32 cellular contexts compared by ENCODE assay signal in genomic region chr21:32543975-32544374, GRCh38.
"Had no signal": no experiment of that assay in that cellular context is flagged by ENCODE, and none has a peak within 500 bp of the region (broad histone marks: within the 10 kb centered on the region; RNA-seq: fewer than 3 reads in every experiment).

No MANE protein-coding gene starts in this region.

- H3K36me3 ChIP-seq: ascending aorta, breast epithelium, cardiac muscle cell, colonic mucosa, WERI-Rb-1 had no signal

- H3K4me3 ChIP-seq: ascending aorta, breast epithelium, cardiac muscle cell, colonic mucosa, dorsolateral prefrontal cortex had no signal

- H3K4me3 Mint-ChIP-seq: activated B cell treated with CpG ODN at 0.5 μM for 24 hours; activated CD4-positive, alpha-beta memory T cell treated with anti-CD3 and anti-CD28 coated beads, Interleukin-2, amount 10 ng/mL, durations not matched to agents 7 days and 5 days; activated CD4-positive, alpha-beta T cell treated with anti-CD3 and anti-CD28 coated beads, Interleukin-2, amount 10 ng/mL, durations not matched to agents 7 days and 5 days; activated naive CD4-positive, alpha-beta T cell treated with anti-CD3 and anti-CD28 coated beads, Interleukin-2, amount 10 ng/mL, durations not matched to agents 7 days and 5 days; activated naive CD8-positive, alpha-beta T cell treated with anti-CD3 and anti-CD28 coated beads, Interleukin-2, amount 10 ng/mL, durations not matched to agents 7 days and 5 days; activated T-cell treated with anti-CD3 and anti-CD28 coated beads, Interleukin-2, amount 50 U/mL, for 24 hours; activated T-cell treated with anti-CD3 and anti-CD28 coated beads, Interleukin-2, amount 50 U/mL, for 72 hours; brain; endodermal cell; T-cell; T-helper 1 cell treated with Interleukin-12 subunit alpha and Interleukin-12 subunit beta and Interleukin-4 antibody, amounts not matched to agents 30 μg/mL and 1 μg/mL, for 36 hours; T-helper 2 cell treated with Interferon-gamma antibody and Interleukin-4, amounts not matched to agents 5 μg/mL and 100 μg/mL, for 36 hours had no signal

- DNase-seq: activated B cell treated with CpG ODN at 0.5 μM for 24 hours; activated CD4-positive, alpha-beta memory T cell treated with anti-CD3 and anti-CD28 coated beads, Interleukin-2, amount 10 ng/mL, durations not matched to agents 7 days and 5 days; activated CD4-positive, alpha-beta T cell treated with anti-CD3 and anti-CD28 coated beads for 4 hours; activated CD4-positive, alpha-beta T cell treated with anti-CD3 and anti-CD28 coated beads, Interleukin-2, amount 10 ng/mL, durations not matched to agents 7 days and 5 days; activated CD4-positive, alpha-beta T cell treated with anti-CD3 and anti-CD28 coated beads, Interleukin-2, amount 50 U/mL, for 4 hours; activated CD4-positive, CD25-positive, alpha-beta regulatory T cell treated with anti-CD3 and anti-CD28 coated beads, Interleukin-2, amount 50 U/mL, for 72 hours; activated CD8-positive, alpha-beta memory T cell treated with anti-CD3 and anti-CD28 coated beads, Interleukin-2, amount 50 U/mL, for 48 hours; activated gamma-delta T cell; activated naive CD4-positive, alpha-beta T cell; activated naive CD4-positive, alpha-beta T cell treated with anti-CD3 and anti-CD28 coated beads, Interleukin-2, amount 10 ng/mL, durations not matched to agents 7 days and 5 days; activated naive CD8-positive, alpha-beta T cell treated with anti-CD3 and anti-CD28 coated beads, Interleukin-2, amount 10 ng/mL, durations not matched to agents 7 days and 5 days; activated T-cell treated with anti-CD3 and anti-CD28 coated beads for 4 hours; activated T-cell treated with anti-CD3 and anti-CD28 coated beads, Interleukin-2, amount 50 U/mL, for 24 hours; activated T-cell treated with anti-CD3 and anti-CD28 coated beads, Interleukin-2, amount 50 U/mL, for 72 hours; central memory CD4-positive, alpha-beta T cell; cerebellar nuclear complex; colonic mucosa; dorsolateral prefrontal cortex; effector memory CD4-positive, alpha-beta T cell; endodermal cell; foreskin fibroblast; head of caudate nucleus; T-cell; T1000; WERI-Rb-1 had no signal

- H3K27me3 Mint-ChIP-seq: activated CD4-positive, alpha-beta memory T cell treated with anti-CD3 and anti-CD28 coated beads, Interleukin-2, amount 10 ng/mL, durations not matched to agents 7 days and 5 days; activated CD4-positive, alpha-beta T cell treated with anti-CD3 and anti-CD28 coated beads, Interleukin-2, amount 10 ng/mL, durations not matched to agents 7 days and 5 days; activated naive CD4-positive, alpha-beta T cell treated with anti-CD3 and anti-CD28 coated beads, Interleukin-2, amount 10 ng/mL, durations not matched to agents 7 days and 5 days; activated naive CD8-positive, alpha-beta T cell treated with anti-CD3 and anti-CD28 coated beads, Interleukin-2, amount 10 ng/mL, durations not matched to agents 7 days and 5 days; activated T-cell treated with anti-CD3 and anti-CD28 coated beads, Interleukin-2, amount 50 U/mL, for 24 hours; brain; T-cell had no signal

- H3K27ac Mint-ChIP-seq: activated B cell treated with CpG ODN at 0.5 μM for 24 hours; activated CD4-positive, alpha-beta memory T cell treated with anti-CD3 and anti-CD28 coated beads, Interleukin-2, amount 10 ng/mL, durations not matched to agents 7 days and 5 days; activated CD4-positive, alpha-beta T cell treated with anti-CD3 and anti-CD28 coated beads, Interleukin-2, amount 10 ng/mL, durations not matched to agents 7 days and 5 days; activated naive CD4-positive, alpha-beta T cell treated with anti-CD3 and anti-CD28 coated beads, Interleukin-2, amount 10 ng/mL, durations not matched to agents 7 days and 5 days; activated naive CD4-positive, alpha-beta T cell treated with anti-CD3 and anti-CD28 coated beads, Interleukin-2, amount 50 U/mL, for 72 hours; activated naive CD8-positive, alpha-beta T cell treated with anti-CD3 and anti-CD28 coated beads, Interleukin-2, amount 10 ng/mL, durations not matched to agents 7 days and 5 days; activated T-cell treated with anti-CD3 and anti-CD28 coated beads, Interleukin-2, amount 50 U/mL, for 24 hours; activated T-cell treated with anti-CD3 and anti-CD28 coated beads, Interleukin-2, amount 50 U/mL, for 72 hours; brain; endodermal cell; T-cell; T-helper 1 cell treated with Interleukin-12 subunit alpha and Interleukin-12 subunit beta and Interleukin-4 antibody, amounts not matched to agents 30 μg/mL and 1 μg/mL, for 36 hours; T-helper 2 cell treated with Interferon-gamma antibody and Interleukin-4, amounts not matched to agents 5 μg/mL and 100 μg/mL, for 36 hours had no signal

- ATAC-seq: activated naive CD4-positive, alpha-beta T cell treated with anti-CD3 and anti-CD28 coated beads, Interleukin-2, amount 50 U/mL, for 72 hours; activated T-cell treated with anti-CD3 and anti-CD28 coated beads, Interleukin-2, amount 50 U/mL, for 72 hours; T-cell had no signal

- H3K27ac ChIP-seq: ascending aorta, breast epithelium, cardiac muscle cell, colonic mucosa, dorsolateral prefrontal cortex, WERI-Rb-1 had no signal

- H3K27me3 ChIP-seq: ascending aorta, breast epithelium, cardiac muscle cell, colonic mucosa, dorsolateral prefrontal cortex had no signal

- H3K4me1 ChIP-seq: ascending aorta, breast epithelium, colonic mucosa had no signal

- H3K36me3 Mint-ChIP-seq: activated naive CD4-positive, alpha-beta T cell treated with anti-CD3 and anti-CD28 coated beads, Interleukin-2, amount 10 ng/mL, durations not matched to agents 7 days and 5 days; activated naive CD4-positive, alpha-beta T cell treated with anti-CD3 and anti-CD28 coated beads, Interleukin-2, amount 50 U/mL, for 72 hours; activated naive CD8-positive, alpha-beta T cell treated with anti-CD3 and anti-CD28 coated beads, Interleukin-2, amount 10 ng/mL, durations not matched to agents 7 days and 5 days; brain had no signal

- H3K9me3 ChIP-seq: ascending aorta, breast epithelium, colonic mucosa had no signal

- H3K4me1 Mint-ChIP-seq: activated B cell treated with CpG ODN at 0.5 μM for 24 hours; activated CD4-positive, alpha-beta memory T cell treated with anti-CD3 and anti-CD28 coated beads, Interleukin-2, amount 10 ng/mL, durations not matched to agents 7 days and 5 days; activated naive CD4-positive, alpha-beta T cell treated with anti-CD3 and anti-CD28 coated beads, Interleukin-2, amount 10 ng/mL, durations not matched to agents 7 days and 5 days; brain; endodermal cell had no signal
